20 cellular contexts compared by ENCODE assay signal in genomic region chrX:45868425-45868824, GRCh38.
A peak's percentile ranks its signal among the peaks of the same experiment; 100 is the strongest.
DNase-seq lines count a peak whose midpoint lies in the region; ATAC-seq, FAIRE-seq and TF ChIP-seq lines count a peak whose summit lies in the region.
"Had no signal": no experiment of that assay in that cellular context is flagged by ENCODE, and none has a peak within 500 bp of the region (broad histone marks: within the 10 kb centered on the region; RNA-seq: fewer than 3 reads in every experiment).

No MANE protein-coding gene starts in this region.

- TF ChIP-seq EP300 in A549 (IDR thresholded peaks at IDR 0.05), result no peak

- no peaks in the 10 kb centered on the region for H3K36me3 ChIP-seq in bronchial epithelial cell (ENCODE audit: control insufficient read depth, insufficient read depth, low read length)
- no peaks in the 10 kb centered on the region for H3K36me3 ChIP-seq in small intestine (ENCODE audit: control insufficient read depth in 2 of 2, insufficient read depth in 2 of 2, low read length in 2 of 2)
- H3K36me3 ChIP-seq: BLaER1 treated with 17β-estradiol and CSF1 and Interleukin-3, amounts not matched to agents 10 nM and 100 nM had no signal

- H3K27me3 Mint-ChIP-seq in activated CD4-positive, alpha-beta memory T cell treated with anti-CD3 and anti-CD28 coated beads for 36 hours, result no peaks in the 10 kb centered on the region
- H3K27me3 Mint-ChIP-seq in activated CD4-positive, alpha-beta memory T cell treated with anti-CD3 and anti-CD28 coated beads, Interleukin-2, amount 10 ng/mL, durations not matched to agents 7 days and 5 days, result no peaks in the 10 kb centered on the region
- H3K27me3 Mint-ChIP-seq: B cell had no signal

- H3K4me2 ChIP-seq in A549, result no peak overlapping the region
- H3K4me2 ChIP-seq: BLaER1 treated with 17β-estradiol and CSF1 and Interleukin-3, amounts not matched to agents 10 nM and 100 nM; GM23338 had no signal

- FAIRE-seq in A549 (lab: Jason Lieb, UNC), result peak; percentile 32
- peak; percentile 50 for FAIRE-seq in bronchial epithelial cell (lab: Jason Lieb, UNC)
- FAIRE-seq in small intestine (lab: Jason Lieb, UNC), result no peak
- FAIRE-seq: GM19239, H54 had no signal

- no peaks in the 10 kb centered on the region for H3K9me3 Mint-ChIP-seq in activated CD4-positive, alpha-beta memory T cell treated with anti-CD3 and anti-CD28 coated beads for 36 hours
- no peaks in the 10 kb centered on the region for H3K9me3 Mint-ChIP-seq in activated CD4-positive, alpha-beta memory T cell treated with anti-CD3 and anti-CD28 coated beads, Interleukin-2, amount 10 ng/mL, durations not matched to agents 7 days and 5 days
- H3K9me3 Mint-ChIP-seq: CD8-positive, alpha-beta T cell; GM23338 had no signal

- no peaks in the 10 kb centered on the region for H3K9me3 ChIP-seq in A549
- no peaks in the 10 kb centered on the region for H3K9me3 ChIP-seq in small intestine (ENCODE audit: control insufficient read depth, low read depth)
- H3K9me3 ChIP-seq: BLaER1 treated with 17β-estradiol and CSF1 and Interleukin-3, amounts not matched to agents 10 nM and 100 nM had no signal

- POLR2A ChIA-PET in activated CD4-positive, alpha-beta memory T cell treated with anti-CD3 and anti-CD28 coated beads for 36 hours (lab: Charles Lee), result no interaction called here
- POLR2A ChIA-PET in activated CD4-positive, alpha-beta memory T cell treated with anti-CD3 and anti-CD28 coated beads, Interleukin-2, amount 10 ng/mL, durations not matched to agents 7 days and 5 days (lab: Charles Lee), result no interaction called here
- POLR2A ChIA-PET in A549 (lab: Yijun Ruan, JAX), result no interaction called here

- CTCF ChIA-PET in activated CD4-positive, alpha-beta memory T cell treated with anti-CD3 and anti-CD28 coated beads for 36 hours (lab: Charles Lee), result no interaction called here
- CTCF ChIA-PET in activated CD4-positive, alpha-beta memory T cell treated with anti-CD3 and anti-CD28 coated beads, Interleukin-2, amount 10 ng/mL, durations not matched to agents 7 days and 5 days (lab: Charles Lee), result no interaction called here
- CTCF ChIA-PET in A549 (lab: Yijun Ruan, JAX), result no interaction called here

- no peak for TF ChIP-seq RAD21 in A549 (conservative IDR thresholded peaks at IDR 0.05 in 1 of 2, IDR thresholded peaks at IDR 0.05 in 1 of 2)

- no peaks in the 10 kb centered on the region for H3K36me3 Mint-ChIP-seq in activated CD4-positive, alpha-beta memory T cell treated with anti-CD3 and anti-CD28 coated beads for 36 hours
- peaks cover 2% of the 10 kb centered on the region for H3K36me3 Mint-ChIP-seq in activated CD4-positive, alpha-beta memory T cell treated with anti-CD3 and anti-CD28 coated beads, Interleukin-2, amount 10 ng/mL, durations not matched to agents 7 days and 5 days (ENCODE audit: low read depth)
- H3K36me3 Mint-ChIP-seq: CD8-positive, alpha-beta T cell; IgD-negative memory B cell had no signal

- H3K4me1 ChIP-seq in A549 (no peaks in the 10 kb centered on the region), small intestine (ENCODE audit: control insufficient read depth in 2 of 2, insufficient read depth in 1 of 2, low read depth in 1 of 2, low read length in 1 of 2) (no peaks in the 10 kb centered on the region)
- H3K4me1 ChIP-seq: BLaER1 treated with 17β-estradiol and CSF1 and Interleukin-3, amounts not matched to agents 10 nM and 100 nM had no signal

- no peak for TF ChIP-seq POLR2A in A549 (IDR thresholded peaks at IDR 0.05; ENCODE audit: low read length)

- H3K27ac Mint-ChIP-seq in activated CD4-positive, alpha-beta memory T cell treated with anti-CD3 and anti-CD28 coated beads for 36 hours, result peak overlapping the region; percentile 9
- H3K27ac Mint-ChIP-seq in activated CD4-positive, alpha-beta memory T cell treated with anti-CD3 and anti-CD28 coated beads, Interleukin-2, amount 10 ng/mL, durations not matched to agents 7 days and 5 days, result no peak overlapping the region
- H3K27ac Mint-ChIP-seq: B cell, GM23338, IgD-negative memory B cell had no signal

- ATAC-seq in A549 (no peak), GM21825 (IDR thresholded peaks at IDR 0.05; ENCODE audit: unreplicated experiment) (no peak)
- ATAC-seq: CD8-positive, alpha-beta T cell; GM23338 had no signal

- H3K27me3 ChIP-seq in bronchial epithelial cell (ENCODE audit: control insufficient read depth, insufficient read depth, low read length), result no peaks in the 10 kb centered on the region
- no peaks in the 10 kb centered on the region for H3K27me3 ChIP-seq in small intestine (ENCODE audit: control insufficient read depth in 2 of 2, insufficient read depth in 2 of 2, low read length in 2 of 2)
- H3K27me3 ChIP-seq: BLaER1 treated with 17β-estradiol and CSF1 and Interleukin-3, amounts not matched to agents 10 nM and 100 nM had no signal

- no peak for DNase-seq in activated CD4-positive, alpha-beta memory T cell treated with anti-CD3 and anti-CD28 coated beads for 36 hours
- no peak for DNase-seq in activated CD4-positive, alpha-beta memory T cell treated with anti-CD3 and anti-CD28 coated beads, Interleukin-2, amount 10 ng/mL, durations not matched to agents 7 days and 5 days
- DNase-seq in A549 (ENCODE audit: low read depth in 1 of 2, low spot score in 1 of 2), result no peak
- no peak for DNase-seq in bronchial epithelial cell (ENCODE audit: low read depth)
- peak; percentile 10 for DNase-seq in small intestine
- DNase-seq in NCI-H345 treated with DMSO at 0.1 percent for 48 hours (lab: John Stamatoyannopoulos, UW; ENCODE audit: unreplicated experiment), result no peak
- DNase-seq in stimulated activated CD8-positive, alpha-beta memory T cell treated with anti-CD3 and anti-CD28 coated beads, Interleukin-4, amount 100 ng/mL, for 48 hours, result no peak
- DNase-seq: 8988T; Calu3; CD8-positive, alpha-beta T cell; DMS79 treated with DMSO at 0.1 percent for 48 hours; GF-D8; HCEC 1CT had no signal

- H3K4me3 ChIP-seq in A549 (no peak overlapping the region), bronchial epithelial cell (ENCODE audit: low read depth, low read length) (no peak overlapping the region), small intestine (ENCODE audit: low read depth in 1 of 2, low read length in 2 of 2) (no peak overlapping the region)
- H3K4me3 ChIP-seq: BLaER1 treated with 17β-estradiol and CSF1 and Interleukin-3, amounts not matched to agents 10 nM and 100 nM; GM23338 had no signal

- TF ChIP-seq CTCF in A549 (IDR thresholded peaks at IDR 0.05) (no peak), bronchial epithelial cell (IDR thresholded peaks at IDR 0.05; ENCODE audit: insufficient read depth, low read length, severe bottlenecking) (no peak)

- WGBS in A549 (ENCODE audit: missing lambda C conversion rate), result 36% methylated on average over 1 of the region's 1 CpG
- 13 to 37% (median 17%) methylated on average over 1 of the region's 1 CpG for WGBS in small intestine, 3 donors

- no peak overlapping the region for H3K4me3 Mint-ChIP-seq in activated CD4-positive, alpha-beta memory T cell treated with anti-CD3 and anti-CD28 coated beads for 36 hours
- no peak overlapping the region for H3K4me3 Mint-ChIP-seq in activated CD4-positive, alpha-beta memory T cell treated with anti-CD3 and anti-CD28 coated beads, Interleukin-2, amount 10 ng/mL, durations not matched to agents 7 days and 5 days
- H3K4me3 Mint-ChIP-seq: B cell; CD8-positive, alpha-beta T cell; GM23338; IgD-negative memory B cell had no signal

- intact Hi-C loops in activated CD4-positive, alpha-beta memory T cell treated with anti-CD3 and anti-CD28 coated beads for 36 hours (cut with micrococcal nuclease), result loop anchor here (1.0 kb wide), 1 partner anchor 15 kb away; no protein-coding TSS in a partner anchor

- H3K27ac ChIP-seq in A549, result no peak overlapping the region
- H3K27ac ChIP-seq in small intestine (ENCODE audit: low read depth in 1 of 2, low read length in 1 of 2), result no peak overlapping the region
- H3K27ac ChIP-seq: BLaER1 treated with 17β-estradiol and CSF1 and Interleukin-3, amounts not matched to agents 10 nM and 100 nM had no signal

- H3K4me1 Mint-ChIP-seq in activated CD4-positive, alpha-beta memory T cell treated with anti-CD3 and anti-CD28 coated beads for 36 hours (ENCODE audit: low read depth), result peaks cover 15% of the 10 kb centered on the region
- peaks cover 6% of the 10 kb centered on the region for H3K4me1 Mint-ChIP-seq in activated CD4-positive, alpha-beta memory T cell treated with anti-CD3 and anti-CD28 coated beads, Interleukin-2, amount 10 ng/mL, durations not matched to agents 7 days and 5 days
- H3K4me1 Mint-ChIP-seq: B cell, IgD-negative memory B cell had no signal

TF ChIP-seq in A549, 52 proteins besides CTCF, POLR2A, EP300 and RAD21:
- TF ChIP-seq EHMT2 (IDR thresholded peaks at IDR 0.05; ENCODE audit: low read depth) (no peak), JUN (IDR thresholded peaks at IDR 0.05) (no peak), ZFP36 (IDR thresholded peaks at IDR 0.05; ENCODE audit: borderline replicate concordance, partially characterized antibody) (no peak), HOXB13 (CRISPR knock-in tag; IDR thresholded peaks at IDR 0.05; ENCODE audit: low read depth) (no peak), CHD2 (IDR thresholded peaks at IDR 0.05; ENCODE audit: low read length, partially characterized antibody) (no peak), CBX2 (IDR thresholded peaks at IDR 0.05; ENCODE audit: borderline replicate concordance, low read depth) (no peak), HDAC2 (IDR thresholded peaks at IDR 0.05) (no peak), FOSL2 (IDR thresholded peaks at IDR 0.05) (no peak), FOSL2 (CRISPR knock-in tag; IDR thresholded peaks at IDR 0.05) (no peak)
